ENCODE assay signal across 1 cellular context in genomic region chr21:35128526-35128925, GRCh38.
TF ChIP-seq lines count a peak whose summit lies in the region.

No MANE protein-coding gene starts in this region.

TF ChIP-seq in H1, 55 proteins besides CTCF, POLR2A, EP300 and RAD21:
- TF ChIP-seq KDM4A (IDR thresholded peaks at IDR 0.05; ENCODE audit: low read depth, low read length, severe bottlenecking) (no peak), RFX5 (IDR thresholded peaks at IDR 0.05; ENCODE audit: borderline replicate concordance, low read depth, low read length) (no peak)
TF ChIP-seq in H1: peak in this region for 0.
